In the genomic region with DNA sequence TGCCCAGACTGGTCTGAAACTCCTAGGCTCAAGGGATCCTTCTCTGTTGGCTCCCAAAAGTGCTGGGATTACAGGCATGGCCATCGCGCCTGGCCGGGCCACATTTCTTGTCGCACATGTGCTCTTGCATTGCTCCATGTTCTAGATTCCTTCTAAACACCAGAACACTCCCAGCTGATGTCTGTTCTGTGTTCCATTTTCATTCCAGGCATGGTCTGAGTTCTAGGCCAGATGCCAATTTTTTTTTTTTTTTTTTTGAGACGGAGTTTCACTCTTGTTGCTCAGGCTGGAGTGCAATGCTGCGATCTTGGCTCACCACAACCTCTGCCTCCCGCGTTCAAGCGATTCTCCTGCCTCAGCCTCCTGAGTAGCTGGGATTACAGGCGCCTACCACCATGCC, we compare ENCODE assay signal across 10 cellular contexts. TPM values are rescaled to one million over a fixed set of nuclear protein-coding genes. Genes with fewer than 3 reads are reported as not detected.
DNase-seq lines count a peak whose midpoint lies in the region; TF ChIP-seq lines count a peak whose summit lies in the region.
"Not testable (repeated sequence)": the region's sequence is repeated elsewhere in the genome, so short reads cannot be mapped to it uniquely, and the experiment has no call there.
"Had no signal": no experiment of that assay in that cellular context is flagged by ENCODE, and none has a peak within 500 bp of the region (broad histone marks: within the 10 kb centered on the region; RNA-seq: fewer than 3 reads in every experiment).

No MANE protein-coding gene starts in this region.

- not testable (repeated sequence) for H3K4me1 ChIP-seq in HEK293 (ENCODE audit: control insufficient read depth, insufficient read depth, low read length)
- H3K4me1 ChIP-seq in trophoblast cell (ENCODE audit: control insufficient read depth in 1 of 2, insufficient read depth in 2 of 2, low read length in 2 of 2), result peaks cover 19 to 24% of the 10 kb centered on the region in 2 experiments

- not testable (repeated sequence) for H3K23ac ChIP-seq in trophoblast cell (ENCODE audit: low read length)

- not testable (repeated sequence) for H3K4ac ChIP-seq in trophoblast cell (ENCODE audit: low read depth, low read length)

- H3K79me1 ChIP-seq in trophoblast cell (ENCODE audit: low read length), result not testable (repeated sequence)

- H3K4me3 ChIP-seq in HEK293 (ENCODE audit: low read depth, low read length); fibroblast of mammary gland (ENCODE audit: control insufficient read depth, low read depth, low read length); trophoblast cell (ENCODE audit: low read depth, low read length): not testable (repeated sequence)

- H3K27ac Mint-ChIP-seq in brain, result not testable (repeated sequence)

- no CpG with 5 or more reads among the region's 10 CpGs for WGBS in trophoblast cell (ENCODE audit: extremely low coverage, insufficient coverage, insufficient read length)

- POLR2A ChIA-PET in HEK293 (lab: Yijun Ruan, JAX), result interaction anchor here (0.7 kb wide), 2 partner anchors 77 to 491 kb away, joined by 3 read pairs; no protein-coding TSS in a partner anchor

- not testable (repeated sequence) for H3K9ac ChIP-seq in trophoblast cell (ENCODE audit: low read length)

- H3K79me2 ChIP-seq in trophoblast cell (ENCODE audit: control insufficient read depth, insufficient read depth, low read length, poor library complexity), result not testable (repeated sequence)

- H4K12ac ChIP-seq in trophoblast cell (ENCODE audit: low read depth, low read length), result not testable (repeated sequence)

- not testable (repeated sequence) for H3K9me3 Mint-ChIP-seq in brain

- not testable (repeated sequence) for H3K27me3 ChIP-seq in trophoblast cell (ENCODE audit: insufficient read depth, low read length)

- not testable (repeated sequence) for TF ChIP-seq CTCF in 22Rv1 (IDR thresholded peaks at IDR 0.05); HEK293 (tag by site-specific recombination; IDR thresholded peaks at IDR 0.05); brain (conservative IDR thresholded peaks at IDR 0.05); fibroblast of mammary gland (conservative IDR thresholded peaks at IDR 0.05; ENCODE audit: control insufficient read depth, insufficient read depth, low read depth, low read length)

- not testable (repeated sequence) for H3K18ac ChIP-seq in trophoblast cell (ENCODE audit: low read length)

- H3K36me3 Mint-ChIP-seq in brain, result peaks cover 11% of the 10 kb centered on the region

- DNase-seq in NCI-H2171 treated with DMSO at 0.1 percent for 48 hours (lab: John Stamatoyannopoulos, UW), result peak; percentile 28
- DNase-seq in RPMI8226, result peak; percentile 59
- DNase-seq in fibroblast of mammary gland (ENCODE audit: low read depth), result peak; percentile 33
- peak; percentile 18 for DNase-seq in midbrain (lab: John Stamatoyannopoulos, UW)
- DNase-seq in trophoblast cell, result peak; percentile 70 to 86

- peaks cover 12% of the 10 kb centered on the region for H3K27me3 Mint-ChIP-seq in brain

- H4K91ac ChIP-seq in trophoblast cell (ENCODE audit: low read depth, low read length), result not testable (repeated sequence)

- H4K8ac ChIP-seq in trophoblast cell (ENCODE audit: low read depth, low read length), result not testable (repeated sequence)

- peak overlapping the region in 4 of 5 experiments; percentile 27 to 73 (median 54) for H3K4me3 Mint-ChIP-seq in brain

- H2BK12ac ChIP-seq in trophoblast cell (ENCODE audit: low read length), result not testable (repeated sequence)

- H2BK5ac ChIP-seq in trophoblast cell (ENCODE audit: low read depth, low read length, poor library complexity), result not testable (repeated sequence)

- CTCF ChIA-PET in HEK293 (lab: Yijun Ruan, JAX), result interaction anchor here (0.6 to 2.9 kb wide), 5 partner anchors 15 to 77 kb away, joined by 3 to 15 read pairs (median 3); no protein-coding TSS in a partner anchor

- H3K36me3 ChIP-seq in HEK293 (ENCODE audit: control insufficient read depth in 2 of 2, insufficient read depth in 1 of 2, low read length in 2 of 2); trophoblast cell (ENCODE audit: control insufficient read depth in 1 of 2, insufficient read depth in 2 of 2, low read length in 2 of 2): not testable (repeated sequence)

- not testable (repeated sequence) for H3K9me3 ChIP-seq in HEK293 (ENCODE audit: control insufficient read depth, insufficient read depth, low read depth, low read length); trophoblast cell (ENCODE audit: insufficient read depth, low read depth, low read length)

- H3K14ac ChIP-seq in trophoblast cell (ENCODE audit: low read length), result not testable (repeated sequence)

- not testable (repeated sequence) for H2BK120ac ChIP-seq in trophoblast cell (ENCODE audit: insufficient read depth, low read length, poor library complexity)

- H2AK5ac ChIP-seq in trophoblast cell (ENCODE audit: low read length), result not testable (repeated sequence)

- peak overlapping the region; percentile 99 for H3K27ac ChIP-seq in 22Rv1
- H3K27ac ChIP-seq in HEK293 (ENCODE audit: extremely low read depth, low read depth, low read length); trophoblast cell (ENCODE audit: low read depth, low read length): not testable (repeated sequence)

- H3K4me2 ChIP-seq in trophoblast cell (ENCODE audit: low read length), result not testable (repeated sequence)

- H2AFZ ChIP-seq in trophoblast cell (ENCODE audit: insufficient read depth, low read length, poor library complexity), result not testable (repeated sequence)

- peaks cover 54% of the 10 kb centered on the region for H3K4me1 Mint-ChIP-seq in brain

TF ChIP-seq in HEK293, 187 proteins besides CTCF, POLR2A, EP300 and RAD21:
- TF ChIP-seq, protein P1, sequence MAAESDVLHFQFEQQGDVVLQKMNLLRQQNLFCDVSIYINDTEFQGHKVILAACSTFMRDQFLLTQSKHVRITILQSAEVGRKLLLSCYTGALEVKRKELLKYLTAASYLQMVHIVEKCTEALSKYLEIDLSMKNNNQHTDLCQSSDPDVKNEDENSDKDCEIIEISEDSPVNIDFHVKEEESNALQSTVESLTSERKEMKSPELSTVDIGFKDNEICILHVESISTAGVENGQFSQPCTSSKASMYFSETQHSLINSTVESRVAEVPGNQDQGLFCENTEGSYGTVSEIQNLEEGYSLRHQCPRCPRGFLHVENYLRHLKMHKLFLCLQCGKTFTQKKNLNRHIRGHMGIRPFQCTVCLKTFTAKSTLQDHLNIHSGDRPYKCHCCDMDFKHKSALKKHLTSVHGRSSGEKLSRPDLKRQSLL (tag by site-specific recombination; IDR thresholded peaks at IDR 0.05), result 0 out of 2 replicates have a peak, but pooled peaks have one; percentile 52
- TF ChIP-seq SCRT2 (tag by site-specific recombination; IDR thresholded peaks at IDR 0.05), result peak; percentile 29; the same call in 1 of the 2 replicates
- TF ChIP-seq YY2 (tag by site-specific recombination; IDR thresholded peaks at IDR 0.05), result 0 out of 2 replicates have a peak, but pooled peaks have one; percentile 31
- peak; percentile 81 for TF ChIP-seq ZBTB17 (tag by site-specific recombination; IDR thresholded peaks at IDR 0.05)
- TF ChIP-seq ZNF600 (tag by site-specific recombination; IDR thresholded peaks at IDR 0.05), result 0 out of 2 replicates have a peak, but pooled peaks have one; percentile 14

RNA-seq across cellular contexts. Expression of a gene that starts 2.5 kb away (rescaled TPM):
- 43.6 TPM for polyA plus RNA-seq in brain (ENCODE audit: insufficient read depth, low read depth, low replicate concordance)
- 4.6 and 5.4 TPM in 2 replicates for polyA plus RNA-seq in trophoblast cell (2013)

RNA-seq across cellular contexts. Expression of a gene that starts 2.9 kb away (rescaled TPM):
- 4.1 TPM for polyA plus RNA-seq in brain (ENCODE audit: insufficient read depth, low read depth, low replicate concordance)
- 2.0 and 2.7 TPM in 2 replicates for polyA plus RNA-seq in trophoblast cell (2013)

RNA-seq across cellular contexts. Expression of a gene that starts 7.7 kb away (rescaled TPM):
- polyA plus RNA-seq in brain (ENCODE audit: insufficient read depth, low read depth, low replicate concordance), result 18.0 TPM
- 5.3 and 5.4 TPM in 2 replicates for polyA plus RNA-seq in trophoblast cell (2013)

RNA-seq across cellular contexts. Expression of a gene that starts 33.4 kb away (rescaled TPM):
- 3.0 TPM for polyA plus RNA-seq in brain (ENCODE audit: insufficient read depth, low read depth, low replicate concordance)
- 0.15 and 0.18 TPM in 2 replicates for polyA plus RNA-seq in trophoblast cell (2013)
- polyA plus RNA-seq: CD4-positive, CD25-positive, alpha-beta regulatory T cell; GM23248 had no signal

RNA-seq across cellular contexts. Expression of a gene that starts 35.8 kb away (rescaled TPM):
- polyA plus RNA-seq in brain (ENCODE audit: insufficient read depth, low read depth, low replicate concordance), result 3.2 TPM
- polyA plus RNA-seq in trophoblast cell (2013), result 21.0 and 24.3 TPM in 2 replicates
- polyA plus RNA-seq: CD4-positive, CD25-positive, alpha-beta regulatory T cell had no signal

Comparison
In these comparisons a context has a peak if more than half of its experiments do, and no peak if none do; other contexts are left out.
1. DNase-seq: peak in every context shown above with its lines; median percentile 78 in trophoblast cell; 59 in RPMI8226; 33 in fibroblast of mammary gland; 28 in NCI-H2171 treated with DMSO at 0.1 percent for 48 hours; 18 in midbrain.